In the genomic region with DNA sequence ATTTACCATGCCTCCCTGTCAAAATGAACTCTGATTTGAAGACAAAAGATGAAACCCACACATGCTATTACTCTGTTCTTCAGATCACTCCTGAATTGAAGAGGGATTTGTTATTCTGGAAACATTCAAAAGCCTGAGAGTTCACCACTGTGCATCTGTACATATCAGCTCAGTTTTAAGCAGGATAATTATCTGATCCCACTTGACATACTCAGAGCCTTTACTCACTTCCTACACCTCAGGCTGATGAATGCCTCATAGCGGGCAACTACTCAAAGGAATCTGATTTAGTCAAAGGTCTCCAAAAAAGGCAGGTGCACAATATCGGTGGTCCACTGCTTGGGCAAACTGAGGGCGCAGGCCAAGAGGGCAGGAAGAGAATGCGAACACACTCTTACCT, we compare ENCODE assay signal across 21 cellular contexts. TPM values are rescaled to one million over a fixed set of nuclear protein-coding genes. Genes with fewer than 3 reads are reported as not detected.
DNase-seq lines count a peak whose midpoint lies in the region; ATAC-seq, FAIRE-seq and TF ChIP-seq lines count a peak whose summit lies in the region.
"Had no signal": no experiment of that assay in that cellular context is flagged by ENCODE, and none has a peak within 500 bp of the region (broad histone marks: within the 10 kb centered on the region; RNA-seq: fewer than 3 reads in every experiment).

No MANE protein-coding gene starts in this region.

- dilution Hi-C loops in endothelial cell of umbilical vein (cut with MboI; ENCODE audit: extremely low pct_ligation_motif_present, low sequenced_read_pairs), result no loop called here

- no peaks in the 10 kb centered on the region for H3K79me2 ChIP-seq in endothelial cell of umbilical vein (ENCODE audit: control insufficient read depth, insufficient read depth, low read length)

- POLR2A ChIA-PET in endothelial cell of umbilical vein (lab: Charles Lee), result no interaction called here

- H2AFZ ChIP-seq in endothelial cell of umbilical vein (ENCODE audit: low read depth, low read length), result no peak overlapping the region

- H3K4me1 ChIP-seq in endothelial cell of umbilical vein (ENCODE audit: control insufficient read depth, extremely low read depth, insufficient read depth, low read length), result peaks cover 5% of the 10 kb centered on the region

- no peak for ATAC-seq in HG03469 (IDR thresholded peaks at IDR 0.05; ENCODE audit: unreplicated experiment)
- ATAC-seq: A549, Panc1 had no signal

- H3K9me1 ChIP-seq in endothelial cell of umbilical vein (replicated peaks; ENCODE audit: control insufficient read depth, extremely low read depth, insufficient read depth, low read length), result no peaks in the 10 kb centered on the region

- BruUV-seq in endothelial cell of umbilical vein (replicated peaks; lab: Mats Ljungman, UMichigan), result no TSS peak

- peak; percentile 10 for DNase-seq in A172 (ENCODE audit: low spot score)
- DNase-seq in GM12891 (ENCODE audit: insufficient read length, low spot score), result no peak
- peak; percentile 31 for DNase-seq in RKO (ENCODE audit: low spot score)
- peak; percentile 21 for DNase-seq in endothelial cell of umbilical vein (ENCODE audit: low read depth, low spot score)
- DNase-seq in posterior vena cava (ENCODE audit: low spot score), result no peak
- DNase-seq in NCI-H748 (lab: John Stamatoyannopoulos, UW; ENCODE audit: unreplicated experiment), result no peak
- no peak for DNase-seq in stimulated activated CD8-positive, alpha-beta memory T cell treated with anti-CD3 and anti-CD28 coated beads, Interleukin-4, amount 100 ng/mL, for 48 hours
- DNase-seq: CD4-positive, alpha-beta memory T cell; DMS153; Kasumi-1; MM.1S; NCI-H1092 treated with DMSO at 0.1 percent for 48 hours; NCI-H146; NCI-H2029 treated with DMSO at 0.1 percent for 48 hours; NCI-H510A treated with DMSO at 0.1 percent for 48 hours; Right ventricle myocardium superior had no signal

- no peaks in the 10 kb centered on the region for H4K20me1 ChIP-seq in endothelial cell of umbilical vein (replicated peaks; ENCODE audit: control insufficient read depth, extremely low read depth, insufficient read depth, low read length)
- H4K20me1 ChIP-seq: BLaER1 had no signal

- no peak overlapping the region for H3K4me2 ChIP-seq in endothelial cell of umbilical vein (ENCODE audit: insufficient read depth, low read length)
- H3K4me2 ChIP-seq: A549, BLaER1 had no signal

- H3K9me3 ChIP-seq in endothelial cell of umbilical vein (replicated peaks; ENCODE audit: control insufficient read depth, insufficient read depth, low read length), result no peaks in the 10 kb centered on the region
- H3K9me3 ChIP-seq: A549, BLaER1, HAP-1 had no signal

- FAIRE-seq in GM12891 (lab: Jason Lieb, UNC) (no peak), endothelial cell of umbilical vein (lab: Jason Lieb, UNC) (peak; percentile 48)
- FAIRE-seq: A549 had no signal

- no peaks in the 10 kb centered on the region for H3K36me3 ChIP-seq in endothelial cell of umbilical vein (ENCODE audit: control insufficient read depth in 2 of 2, extremely low read depth in 1 of 2, insufficient read depth in 2 of 2, low read length in 2 of 2)
- H3K36me3 ChIP-seq: BLaER1, HAP-1 had no signal

- TF ChIP-seq POLR2A in GM12891 (IDR thresholded peaks at IDR 0.05; ENCODE audit: low read depth, low read length) (no peak), endothelial cell of umbilical vein (IDR thresholded peaks at IDR 0.05; ENCODE audit: low read depth, low read length) (no peak)

- no peak overlapping the region for H3K27ac ChIP-seq in endothelial cell of umbilical vein (ENCODE audit: insufficient read depth, low read depth, low read length)
- H3K27ac ChIP-seq: A549, BLaER1 had no signal

- no peak for TF ChIP-seq CTCF in endothelial cell of umbilical vein (IDR thresholded peaks at IDR 0.05; ENCODE audit: extremely low read depth in 1 of 2, insufficient read depth in 1 of 2, low read depth in 1 of 2, low read length in 2 of 2)

- H3K9ac ChIP-seq in endothelial cell of umbilical vein (replicated peaks; ENCODE audit: extremely low read depth, insufficient read depth, low read length), result no peak overlapping the region
- H3K9ac ChIP-seq: BLaER1 had no signal

- H3K4me3 ChIP-seq in endothelial cell of umbilical vein (replicated peaks in 1 of 3; ENCODE audit: insufficient read depth in 1 of 3, low read depth in 1 of 3, low read length in 3 of 3), result no peak overlapping the region
- H3K4me3 ChIP-seq: A549, BLaER1, HAP-1 had no signal

- intact Hi-C loops in endothelial cell of umbilical vein (cut with micrococcal nuclease) (no loop called here), posterior vena cava (cut with DNase I) (loop anchor here in 1 of 2 donors (10.0 kb wide), 1 partner anchor 314 kb away; a partner anchor contains a TSS)

- peaks cover 5 to 16% of the 10 kb centered on the region in 2 experiments for H3K27me3 ChIP-seq in endothelial cell of umbilical vein (ENCODE audit: control insufficient read depth in 2 of 2, insufficient read depth in 2 of 2, low read length in 2 of 2)
- H3K27me3 ChIP-seq: BLaER1 had no signal

- CTCF ChIA-PET in endothelial cell of umbilical vein (lab: Charles Lee), result interaction anchor here (0.6 to 5.6 kb wide), 3 partner anchors 87 to 498 kb away, joined by 3 to 520 read pairs (median 5); a partner anchor contains a TSS

TF ChIP-seq in GM12891, 5 proteins besides CTCF, POLR2A, EP300 and RAD21:
- TF ChIP-seq PAX5 (IDR thresholded peaks at IDR 0.05; ENCODE audit: insufficient read depth, low read length, severe bottlenecking), result no peak
- TF ChIP-seq POLR2AphosphoS5 (IDR thresholded peaks at IDR 0.05; ENCODE audit: low read depth, low read length), result 0 out of 2 replicates have a peak, but pooled peaks have one; percentile 37
- no peak for TF ChIP-seq TAF1 (IDR thresholded peaks at IDR 0.05; ENCODE audit: low read depth, low read length)
- no peak for TF ChIP-seq POU2F2 (IDR thresholded peaks at IDR 0.05; ENCODE audit: low read depth, low read length)
- no peak for TF ChIP-seq SPI1 (IDR thresholded peaks at IDR 0.05; ENCODE audit: low read depth, low read length)

TF ChIP-seq in endothelial cell of umbilical vein, 7 proteins besides CTCF, POLR2A, EP300 and RAD21:
- TF ChIP-seq, protein P1, sequence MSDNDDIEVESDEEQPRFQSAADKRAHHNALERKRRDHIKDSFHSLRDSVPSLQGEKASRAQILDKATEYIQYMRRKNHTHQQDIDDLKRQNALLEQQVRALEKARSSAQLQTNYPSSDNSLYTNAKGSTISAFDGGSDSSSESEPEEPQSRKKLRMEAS (IDR thresholded peaks at IDR 0.05; ENCODE audit: insufficient read depth, insufficient read length), result no peak
- TF ChIP-seq FOS (IDR thresholded peaks at IDR 0.05; ENCODE audit: borderline replicate concordance, insufficient read depth, low read length) (peak; percentile 59), GATA2 (IDR thresholded peaks at IDR 0.05; ENCODE audit: insufficient read depth, insufficient read length, low read depth, low read length) (peak; percentile 80)

RNA-seq across cellular contexts. Expression of a gene that starts 47.5 kb away (rescaled TPM):
- total RNA-seq in A172 (2014; rRNA removed; shearing (Covaris generic)), result not detected in 2 replicates
- polyA plus RNA-seq in GM12891 (2012; ENCODE audit: low read depth, missing spikeins), result 0.03 TPM
- total RNA-seq in endothelial cell of umbilical vein, result not detected in 2 replicates
- polyA plus RNA-seq in endothelial cell of umbilical vein, result not detected in 2 replicates
- not detected in 2 replicates for polyA plus RNA-seq in endothelial cell of umbilical vein (2011; cell fraction: cytosol; rRNA removed)
- not detected in 2 replicates for polyA plus RNA-seq in endothelial cell of umbilical vein (2011; cell fraction: nucleus; rRNA removed)
- polyA plus RNA-seq in endothelial cell of umbilical vein (2012), result not detected in 2 replicates
- polyA minus RNA-seq in endothelial cell of umbilical vein, result not detected in 2 replicates
- polyA minus RNA-seq in endothelial cell of umbilical vein (2011; cell fraction: cytosol; rRNA and poly(A)+ RNA removed), result not detected
- polyA minus RNA-seq in endothelial cell of umbilical vein (2011; cell fraction: nucleus; rRNA and poly(A)+ RNA removed), result not detected in 2 replicates
- total RNA-seq in posterior vena cava, result not detected

RNA-seq across cellular contexts. Expression of a gene that starts 56.4 kb away (rescaled TPM):
- total RNA-seq in A172 (2014; rRNA removed; shearing (Covaris generic)), result 3.9 and 6.9 TPM in 2 replicates
- polyA plus RNA-seq in GM12891 (2012; ENCODE audit: low read depth, missing spikeins), result 59.0 TPM
- total RNA-seq in endothelial cell of umbilical vein, result not detected in 2 replicates
- not detected in 2 replicates for polyA plus RNA-seq in endothelial cell of umbilical vein
- not detected in 2 replicates for polyA plus RNA-seq in endothelial cell of umbilical vein (2011; cell fraction: cytosol; rRNA removed)
- not detected in 2 replicates for polyA plus RNA-seq in endothelial cell of umbilical vein (2011; cell fraction: nucleus; rRNA removed)
- polyA plus RNA-seq in endothelial cell of umbilical vein (2012), result not detected in 2 replicates
- polyA minus RNA-seq in endothelial cell of umbilical vein, result not detected in 2 replicates
- not detected for polyA minus RNA-seq in endothelial cell of umbilical vein (2011; cell fraction: cytosol; rRNA and poly(A)+ RNA removed)
- polyA minus RNA-seq in endothelial cell of umbilical vein (2011; cell fraction: nucleus; rRNA and poly(A)+ RNA removed), result not detected in 2 replicates
- total RNA-seq in posterior vena cava, result under 1 TPM; 0.32 to 0.71 TPM

Comparison
In these comparisons a context has a peak if more than half of its experiments do, and no peak if none do; other contexts are left out.
1. DNase-seq: peak in A172 (single experiment), RKO (single experiment) and endothelial cell of umbilical vein (single experiment); none in GM12891 (single experiment), posterior vena cava (single experiment), NCI-H748 (single experiment) and stimulated activated CD8-positive, alpha-beta memory T cell treated with anti-CD3 and anti-CD28 coated beads, Interleukin-4, amount 100 ng/mL, for 48 hours (single experiment).